25 cellular contexts compared by ENCODE assay signal in the genomic region with DNA sequence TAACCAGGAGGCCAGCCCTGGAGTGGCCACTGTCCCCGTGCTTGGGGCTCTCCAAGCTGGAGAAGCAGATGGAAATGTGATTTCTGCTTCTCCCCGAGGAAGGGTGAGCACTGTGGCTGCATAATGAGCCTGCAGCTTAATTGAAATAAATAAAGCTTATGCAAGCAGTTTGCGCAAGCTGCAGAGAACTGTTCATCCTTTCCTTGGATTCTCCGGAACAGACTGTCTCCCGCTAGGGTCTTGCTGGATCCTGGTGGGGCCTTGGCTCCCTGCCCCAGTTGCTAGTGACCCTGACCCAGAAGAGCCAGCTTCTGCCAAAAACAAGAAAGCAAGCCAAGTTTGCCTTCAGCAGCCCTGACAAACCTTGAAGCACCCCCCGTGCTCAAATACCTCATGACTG.
DNase-seq lines count a peak whose midpoint lies in the region; ATAC-seq and TF ChIP-seq lines count a peak whose summit lies in the region.
"Had no signal": no experiment of that assay in that cellular context is flagged by ENCODE, and none has a peak within 500 bp of the region (broad histone marks: within the 10 kb centered on the region; RNA-seq: fewer than 3 reads in every experiment).

No MANE protein-coding gene starts in this region.

- DNase-seq in AG10803 (ENCODE audit: low read depth), result peak; percentile 64
- DNase-seq in left lung, result no peak
- DNase-seq in skeletal muscle cell (ENCODE audit: low read depth), result peak; percentile 64
- no peak for DNase-seq in effector CD8-positive, alpha-beta T cell (lab: John Stamatoyannopoulos, UW)
- no peak for DNase-seq in stimulated activated naive CD4-positive, alpha-beta T cell treated with Interleukin-2 at 50 U/mL for 16 hours (lab: John Stamatoyannopoulos, UW)
- DNase-seq in activated CD4-positive, alpha-beta T cell treated with anti-CD3 and anti-CD28 coated beads for 48 hours, result no peak
- DNase-seq: activated CD4-positive, alpha-beta memory T cell treated with anti-CD3 and anti-CD28 coated beads, Interleukin-2, amount 10 ng/mL, durations not matched to agents 7 days and 5 days; activated gamma-delta T cell; activated naive CD8-positive, alpha-beta T cell treated with anti-CD3 and anti-CD28 coated beads, Interleukin-2, amount 50 U/mL, for 24 hours; COR-L47; DND-41; HCEC 1CT; KG1; kidney glomerular epithelial cell; naive thymus-derived CD8-positive, alpha-beta T cell; NCI-H2171 treated with DMSO at 0.1 percent for 48 hours; NCI-H526; stimulated activated CD4-positive, alpha-beta T cell treated with anti-CD3 and anti-CD28 coated beads, Interleukin-15, amount 100 ng/mL, for 24 hours had no signal

- intact Hi-C loops in left lung (cut with DNase I), result no loop called here

- H3K36me3 ChIP-seq in left lung, result no peaks in the 10 kb centered on the region
- H3K36me3 ChIP-seq: suprapubic skin had no signal

- peak overlapping the region; percentile 29 for H3K4me3 ChIP-seq in AG10803 (ENCODE audit: low read length)
- no peak overlapping the region for H3K4me3 ChIP-seq in left lung
- no peak overlapping the region for H3K4me3 ChIP-seq in skeletal muscle cell (ENCODE audit: low read depth, low read length)
- H3K4me3 ChIP-seq: SK-N-MC, suprapubic skin had no signal

- H3K4me1 ChIP-seq in left lung, result no peaks in the 10 kb centered on the region
- H3K4me1 ChIP-seq: parathyroid adenoma had no signal

- H3K9me3 ChIP-seq in left lung, result no peaks in the 10 kb centered on the region
- H3K9me3 ChIP-seq: suprapubic skin had no signal

- H3K27ac ChIP-seq in cingulate gyrus (ENCODE audit: low read depth, low read length), result peak overlapping the region; percentile 57
- H3K27ac ChIP-seq in left lung, result no peak overlapping the region
- H3K27ac ChIP-seq: parathyroid adenoma, SK-N-MC, suprapubic skin had no signal

- H3K27me3 ChIP-seq in left lung, result no peaks in the 10 kb centered on the region
- H3K27me3 ChIP-seq: suprapubic skin had no signal

- TF ChIP-seq CTCF in AG10803 (conservative IDR thresholded peaks at IDR 0.05; ENCODE audit: low read length) (no peak), left lung (IDR thresholded peaks at IDR 0.05) (no peak)

- peak; percentile 25 for ATAC-seq in left lung
- ATAC-seq in activated CD4-positive, CD25-positive, alpha-beta regulatory T cell treated with anti-CD3 and anti-CD28 coated beads, Interleukin-2, amount 50 U/mL, for 24 hours, result no peak
- ATAC-seq: activated naive CD8-positive, alpha-beta T cell treated with anti-CD3 and anti-CD28 coated beads, Interleukin-2, amount 50 U/mL, for 24 hours; naive thymus-derived CD8-positive, alpha-beta T cell; right cardiac atrium; WTC11 had no signal

Comparison
In these comparisons a context has a peak if more than half of its experiments do, and no peak if none do; other contexts are left out.
1. DNase-seq: peak in AG10803 (single experiment) and skeletal muscle cell (single experiment); none in left lung (0 of 2), effector CD8-positive, alpha-beta T cell (single experiment), stimulated activated naive CD4-positive, alpha-beta T cell treated with Interleukin-2 at 50 U/mL for 16 hours (single experiment) and activated CD4-positive, alpha-beta T cell treated with anti-CD3 and anti-CD28 coated beads for 48 hours (single experiment).